In genomic region chr5:179990525-179990924, GRCh38 we compare ENCODE assay signal across 1 cellular context.
TF ChIP-seq lines count a peak whose summit lies in the region.

No MANE protein-coding gene starts in this region.

TF ChIP-seq in K562, 482 proteins besides CTCF, POLR2A, EP300 and RAD21:
- peak; percentile 98 for TF ChIP-seq ZBTB33 (CRISPR knock-in tag; IDR thresholded peaks at IDR 0.05)
TF ChIP-seq in K562: peak in this region for 1; not testable (repeated sequence) for 481.
